ENCODE assay signal across 19 cellular contexts in the genomic region with DNA sequence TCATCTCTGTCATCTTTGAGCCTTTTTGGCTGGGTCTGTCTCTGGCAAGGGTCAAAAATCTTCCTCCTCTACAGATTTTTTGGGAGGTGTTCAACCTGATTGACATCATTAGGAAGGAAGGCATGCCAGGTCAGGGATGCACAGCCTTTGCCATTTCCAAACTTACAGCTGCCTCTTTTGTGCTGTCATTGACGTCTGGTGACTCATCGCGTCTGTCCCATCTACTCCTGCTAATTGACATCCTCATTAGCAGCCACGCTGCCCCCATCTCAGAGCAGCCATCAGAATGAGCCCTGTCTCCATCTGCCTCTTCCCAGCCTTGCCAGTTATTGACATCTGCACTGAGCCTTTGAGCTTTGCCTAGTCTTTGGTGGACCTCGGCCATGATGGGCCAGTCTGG. TPM values are rescaled to one million over a fixed set of nuclear protein-coding genes. Genes with fewer than 3 reads are reported as not detected.
DNase-seq lines count a peak whose midpoint lies in the region; ATAC-seq and TF ChIP-seq lines count a peak whose summit lies in the region.
"Had no signal": no experiment of that assay in that cellular context is flagged by ENCODE, and none has a peak within 500 bp of the region (broad histone marks: within the 10 kb centered on the region; RNA-seq: fewer than 3 reads in every experiment).

No MANE protein-coding gene starts in this region.

- no peak overlapping the region for H2AK5ac ChIP-seq in mesenchymal stem cell (ENCODE audit: low read length, severe bottlenecking)

- no peak overlapping the region for H2BK12ac ChIP-seq in mesenchymal stem cell (ENCODE audit: low read length in 2 of 2)

- H2BK5ac ChIP-seq in mesenchymal stem cell (ENCODE audit: low read depth, low read length, poor library complexity, severe bottlenecking) = no peak overlapping the region

- H3K27me3 Mint-ChIP-seq in endodermal cell (ENCODE audit: insufficient read depth) = no peaks in the 10 kb centered on the region
- H3K27me3 Mint-ChIP-seq: CD4-positive, alpha-beta memory T cell; dendritic cell treated with granulocyte-macrophage colony-stimulating factor and Interleukin-4, amounts not matched to agents 40 ng/mL and 50 ng/mL, for 4 days had no signal

- TF ChIP-seq CTCF in endodermal cell (conservative IDR thresholded peaks at IDR 0.05) = no peak

- H3K79me1 ChIP-seq in mesenchymal stem cell (replicated peaks; ENCODE audit: low read length, poor library complexity, severe bottlenecking) = no peaks in the 10 kb centered on the region

- H4K91ac ChIP-seq in mesenchymal stem cell (ENCODE audit: low read length) = no peak overlapping the region

- H3K9me3 ChIP-seq in endodermal cell (ENCODE audit: control insufficient read depth, low read length) (no peaks in the 10 kb centered on the region), mesenchymal stem cell (ENCODE audit: control insufficient read depth, low read length) (no peaks in the 10 kb centered on the region)
- H3K9me3 ChIP-seq: prostate gland had no signal

- no peak overlapping the region for H2BK15ac ChIP-seq in mesenchymal stem cell (ENCODE audit: low read depth, poor library complexity, severe bottlenecking)

- H3K23ac ChIP-seq in mesenchymal stem cell (ENCODE audit: low read length in 2 of 2) = no peak overlapping the region

- H3K4me2 ChIP-seq in mesenchymal stem cell (ENCODE audit: low read length, poor library complexity, severe bottlenecking) = no peak overlapping the region

- no peak overlapping the region for H2AFZ ChIP-seq in mesenchymal stem cell (ENCODE audit: low read depth, low read length)

- DNase-seq in DMS 273 treated with DMSO at 0.1 percent for 48 hours (lab: John Stamatoyannopoulos, UW) (peak; percentile 87), NCI-H2171 (lab: John Stamatoyannopoulos, UW) (peak; percentile 58), endodermal cell (peak; percentile 38), mesenchymal stem cell (no peak), GOT3 (lab: John Stamatoyannopoulos, UW) (no peak), HPDE6-E6E7 (ENCODE audit: extremely low spot score) (no peak), NCI-H2029 (lab: John Stamatoyannopoulos, UW) (no peak)
- DNase-seq: activated CD4-positive, alpha-beta T cell treated with anti-CD3 and anti-CD28 coated beads, Interleukin-2, amount 50 U/mL, for 1 hour; activated naive CD4-positive, alpha-beta T cell treated with anti-CD3 and anti-CD28 coated beads, Interleukin-2, amount 50 U/mL, for 16 hours; CD4-positive, alpha-beta memory T cell; mesendoderm; NCI-H1092 treated with DMSO at 0.1 percent for 48 hours; NCI-H2107; stimulated activated CD4-positive, alpha-beta T cell treated with anti-CD3 and anti-CD28 coated beads, Interleukin-1b, Interleukin-23, amount 100 ng/mL, for 48 hours had no signal

- H4K8ac ChIP-seq in mesenchymal stem cell (ENCODE audit: low read length) = peak overlapping the region; percentile 28

- WGBS in endodermal cell (ENCODE audit: insufficient coverage in 1 of 2, insufficient read length in 1 of 2), 2 experiments = 89 to 94% methylated on average over 5 of the region's 5 CpGs
- 85% methylated on average over 5 of the region's 5 CpGs for WGBS in mesenchymal stem cell

- H3K27ac ChIP-seq in endodermal cell (ENCODE audit: low read depth, low read length) (no peak overlapping the region), mesenchymal stem cell (ENCODE audit: low read length, poor library complexity, severe bottlenecking) (no peak overlapping the region)
- H3K27ac ChIP-seq: cardiac muscle cell, prostate gland, VCaP had no signal

- H3K18ac ChIP-seq in mesenchymal stem cell (ENCODE audit: low read depth in 1 of 2, low read length in 2 of 2) = no peak overlapping the region

- H3K4me3 ChIP-seq in endodermal cell (ENCODE audit: low read length) = no peak overlapping the region
- H3K4me3 ChIP-seq in mesenchymal stem cell (ENCODE audit: insufficient read depth in 1 of 2, low read depth in 1 of 2, low read length in 2 of 2) = no peak overlapping the region
- H3K4me3 ChIP-seq: cardiac muscle cell, prostate gland had no signal

- no peaks in the 10 kb centered on the region for H3K4me1 Mint-ChIP-seq in endodermal cell
- H3K4me1 Mint-ChIP-seq: CD4-positive, alpha-beta memory T cell had no signal

- no peak for ATAC-seq in GM21526 (IDR thresholded peaks at IDR 0.05; ENCODE audit: low FRiP score, unreplicated experiment)

- no peak overlapping the region for H3K4ac ChIP-seq in mesenchymal stem cell (ENCODE audit: low read depth in 1 of 2, low read length in 2 of 2)

- no peak overlapping the region for H2BK120ac ChIP-seq in mesenchymal stem cell (ENCODE audit: low read depth, low read length)

- no peaks in the 10 kb centered on the region for H3K4me1 ChIP-seq in endodermal cell (ENCODE audit: control insufficient read depth, insufficient read depth, low read length)
- H3K4me1 ChIP-seq in mesenchymal stem cell (ENCODE audit: control insufficient read depth, insufficient read depth, low read depth, low read length) = peaks cover 1% of the 10 kb centered on the region
- H3K4me1 ChIP-seq: prostate gland had no signal

- H3K36me3 ChIP-seq in endodermal cell (ENCODE audit: control insufficient read depth, insufficient read depth, low read length) (peaks cover 94% of the 10 kb centered on the region), mesenchymal stem cell (ENCODE audit: control insufficient read depth in 1 of 2, insufficient read depth in 2 of 2, low read depth in 1 of 2, low read length in 2 of 2) (peaks cover 64 to 90% of the 10 kb centered on the region in 2 experiments)
- H3K36me3 ChIP-seq: cardiac muscle cell, prostate gland had no signal

- H3K9me3 Mint-ChIP-seq in endodermal cell = no peaks in the 10 kb centered on the region
- H3K9me3 Mint-ChIP-seq: CD4-positive, alpha-beta memory T cell; dendritic cell treated with granulocyte-macrophage colony-stimulating factor and Interleukin-4, amounts not matched to agents 40 ng/mL and 50 ng/mL, for 4 days had no signal

- no peak overlapping the region for H3K4me3 Mint-ChIP-seq in endodermal cell
- H3K4me3 Mint-ChIP-seq: CD4-positive, alpha-beta memory T cell; dendritic cell treated with granulocyte-macrophage colony-stimulating factor and Interleukin-4, amounts not matched to agents 40 ng/mL and 50 ng/mL, for 4 days had no signal

- H3K9ac ChIP-seq in endodermal cell (ENCODE audit: extremely low read depth, low read length, poor library complexity, severe bottlenecking) (no peak overlapping the region), mesenchymal stem cell (ENCODE audit: low read length) (no peak overlapping the region)

- H3K27ac Mint-ChIP-seq in endodermal cell = no peak overlapping the region
- H3K27ac Mint-ChIP-seq: CD4-positive, alpha-beta memory T cell; dendritic cell treated with granulocyte-macrophage colony-stimulating factor and Interleukin-4, amounts not matched to agents 40 ng/mL and 50 ng/mL, for 4 days had no signal

- H3K14ac ChIP-seq in mesenchymal stem cell (ENCODE audit: low read length in 2 of 2) = no peak overlapping the region

- H3K36me3 Mint-ChIP-seq in endodermal cell (ENCODE audit: low read depth) = peaks cover 84% of the 10 kb centered on the region

- H3K27me3 ChIP-seq in endodermal cell (ENCODE audit: control insufficient read depth, insufficient read depth, low read length, poor library complexity, severe bottlenecking) = no peaks in the 10 kb centered on the region
- no peaks in the 10 kb centered on the region for H3K27me3 ChIP-seq in mesenchymal stem cell (ENCODE audit: control insufficient read depth in 1 of 2, insufficient read depth in 1 of 2, low read length in 2 of 2)
- H3K27me3 ChIP-seq: cardiac muscle cell had no signal

RNA-seq across cellular contexts. Expression of a gene that starts 53.0 kb away (rescaled TPM):
- 10 to 100 TPM; 57.5 to 68.3 TPM for total RNA-seq in endodermal cell
- 28.6 TPM for polyA plus RNA-seq in endodermal cell (2013, experiment 1 of 2)
- 31.1 TPM for polyA plus RNA-seq in endodermal cell (2013, experiment 2 of 2)
- 99.5 TPM for polyA plus RNA-seq in mesenchymal stem cell (2013, experiment 1 of 2)
- 101 TPM for polyA plus RNA-seq in mesenchymal stem cell (2013, experiment 2 of 2)

Comparison
In these comparisons a context has a peak if more than half of its experiments do, and no peak if none do; other contexts are left out.
1. DNase-seq: peak in DMS 273 treated with DMSO at 0.1 percent for 48 hours (single experiment), NCI-H2171 (single experiment) and endodermal cell (single experiment); none in mesenchymal stem cell (single experiment), GOT3 (single experiment), HPDE6-E6E7 (single experiment) and NCI-H2029 (single experiment).